ENCODE assay signal across 9 cellular contexts in genomic region chr11:75597636-75598035, GRCh38. TPM values are rescaled to one million over a fixed set of nuclear protein-coding genes. Genes with fewer than 3 reads are reported as not detected.
A peak's percentile ranks its signal among the peaks of the same experiment; 100 is the strongest.
DNase-seq lines count a peak whose midpoint lies in the region; ATAC-seq and TF ChIP-seq lines count a peak whose summit lies in the region.
"Had no signal": no experiment of that assay in that cellular context is flagged by ENCODE, and none has a peak within 500 bp of the region (broad histone marks: within the 10 kb centered on the region; RNA-seq: fewer than 3 reads in every experiment).

No MANE protein-coding gene starts in this region.

- H3K4me3 ChIP-seq in DOHH2 (ENCODE audit: low read length) (no peak overlapping the region), ascending aorta (no peak overlapping the region)
- H3K4me3 ChIP-seq: SK-N-MC had no signal

- H3K79me2 ChIP-seq in DOHH2 (ENCODE audit: control insufficient read depth, low read length): no peaks in the 10 kb centered on the region

- H3K9me2 ChIP-seq in DOHH2 (replicated peaks; ENCODE audit: control insufficient read depth, low read length): no peaks in the 10 kb centered on the region

- H3K9me3 ChIP-seq in DOHH2 (ENCODE audit: control insufficient read depth, insufficient read depth, low read length): no peaks in the 10 kb centered on the region
- H3K9me3 ChIP-seq in ascending aorta: no peaks in the 10 kb centered on the region

- no peak overlapping the region for H3K4me2 ChIP-seq in DOHH2 (ENCODE audit: low read length)

- peaks cover 32% of the 10 kb centered on the region for H3K4me1 ChIP-seq in DOHH2 (ENCODE audit: control insufficient read depth, low read length)
- H3K4me1 ChIP-seq in foreskin keratinocyte: no peaks in the 10 kb centered on the region
- H3K4me1 ChIP-seq in ascending aorta: no peaks in the 10 kb centered on the region

- no peaks in the 10 kb centered on the region for H3F3A ChIP-seq in DOHH2 (ENCODE audit: control insufficient read depth, insufficient read depth)

- H3K36me3 ChIP-seq in DOHH2 (ENCODE audit: control insufficient read depth, low read length) (no peaks in the 10 kb centered on the region), ascending aorta (no peaks in the 10 kb centered on the region)

- H3K36me3 Mint-ChIP-seq in mesothelial cell of epicardium: no peaks in the 10 kb centered on the region

- TF ChIP-seq CTCF in DOHH2 (IDR thresholded peaks at IDR 0.05; ENCODE audit: low read depth, low read length, poor library complexity, severe bottlenecking): peak; percentile 90
- TF ChIP-seq CTCF in foreskin keratinocyte (conservative IDR thresholded peaks at IDR 0.05): peak; percentile 69
- no peak for TF ChIP-seq CTCF in mesothelial cell of epicardium (IDR thresholded peaks at IDR 0.05; ENCODE audit: unreplicated experiment)
- TF ChIP-seq CTCF in ascending aorta (IDR thresholded peaks at IDR 0.05): peak in 1 of 3 experiments; percentile 13

- peaks cover 5% of the 10 kb centered on the region; the same call in 1 of the 2 replicates for H3K27me3 ChIP-seq in DOHH2 (ENCODE audit: control insufficient read depth, low read length)
- H3K27me3 ChIP-seq in foreskin keratinocyte: peaks cover 3% of the 10 kb centered on the region
- no peaks in the 10 kb centered on the region for H3K27me3 ChIP-seq in ascending aorta

- peaks cover 5% of the 10 kb centered on the region for H3K27me3 Mint-ChIP-seq in mesothelial cell of epicardium (ENCODE audit: low read depth)

- no peaks in the 10 kb centered on the region for H4K20me1 ChIP-seq in DOHH2 (ENCODE audit: control insufficient read depth, insufficient read depth, low read depth, low read length)

- intact Hi-C loops in ascending aorta (cut with DNase I): no loop called here

- H3K27ac Mint-ChIP-seq in mesothelial cell of epicardium: no peak overlapping the region

- H3K4me1 Mint-ChIP-seq in mesothelial cell of epicardium: peaks cover 31% of the 10 kb centered on the region

- H3K4me3 Mint-ChIP-seq in mesothelial cell of epicardium: no peak overlapping the region

- DNase-seq in HuH-7.5 (ENCODE audit: low spot score): peak; percentile 61
- DNase-seq in RKO (ENCODE audit: low spot score): peak; percentile 26
- DNase-seq in foreskin keratinocyte: no peak
- no peak for DNase-seq in anterior cingulate cortex (lab: John Stamatoyannopoulos, UW)
- no peak for DNase-seq in mesothelial cell of epicardium (ENCODE audit: low spot score in 2 of 2, unreplicated experiment in 2 of 2)
- no peak for DNase-seq in ascending aorta (ENCODE audit: low spot score in 2 of 2)

- H3K27ac ChIP-seq in DOHH2 (ENCODE audit: low read depth, low read length): no peak overlapping the region
- H3K27ac ChIP-seq in foreskin keratinocyte: no peak overlapping the region
- no peak overlapping the region for H3K27ac ChIP-seq in ascending aorta
- H3K27ac ChIP-seq: SK-N-MC had no signal

- H3K9me3 Mint-ChIP-seq in mesothelial cell of epicardium: no peaks in the 10 kb centered on the region

- peak; percentile 38 for ATAC-seq in foreskin keratinocyte
- ATAC-seq in HG03175 (IDR thresholded peaks at IDR 0.05; ENCODE audit: unreplicated experiment): no peak

RNA-seq across cellular contexts. Expression of gene SERPINH1, which starts 35.6 kb away (rescaled TPM):
- total RNA-seq in foreskin keratinocyte: 194 and 216 TPM in 2 replicates
- 211 and 241 TPM in 2 replicates for polyA plus RNA-seq in foreskin keratinocyte
- total RNA-seq in mesothelial cell of epicardium: 360 to 375 TPM (median 373 TPM) in 3 replicates
- total RNA-seq in ascending aorta: 1,290 TPM

Comparison
In these comparisons a context has a peak if more than half of its experiments do, and no peak if none do; other contexts are left out.
1. DNase-seq: peak in HuH-7.5 (single experiment) and RKO (single experiment); none in foreskin keratinocyte (0 of 2), anterior cingulate cortex (0 of 58), mesothelial cell of epicardium (0 of 2) and ascending aorta (0 of 2).